Comparison of ENCODE assay signal across 15 cellular contexts in genomic region chr5:148336704-148337435, GRCh38. TPM values are rescaled to one million over a fixed set of nuclear protein-coding genes. Genes with fewer than 3 reads are reported as not detected.
DNase-seq lines count a peak whose midpoint lies in the region; ATAC-seq, FAIRE-seq and TF ChIP-seq lines count a peak whose summit lies in the region.
"Had no signal": no experiment of that assay in that cellular context is flagged by ENCODE, and none has a peak within 500 bp of the region (broad histone marks: within the 10 kb centered on the region; RNA-seq: fewer than 3 reads in every experiment).

No MANE protein-coding gene starts in this region.

- no peak overlapping the region for H2AFZ ChIP-seq in keratinocyte (ENCODE audit: control insufficient read depth, low read length)

- H3K9me3 ChIP-seq in keratinocyte (ENCODE audit: control insufficient read depth, low read depth, low read length) = no peaks in the 10 kb centered on the region
- H3K9me3 ChIP-seq: right atrium auricular region, testis had no signal

- H3K36me3 ChIP-seq in keratinocyte (ENCODE audit: control insufficient read depth in 2 of 2, extremely low read depth in 1 of 2, insufficient read depth in 2 of 2, low read length in 2 of 2) = no peaks in the 10 kb centered on the region
- H3K36me3 ChIP-seq: right atrium auricular region had no signal

- H3K9me1 ChIP-seq in keratinocyte (ENCODE audit: control insufficient read depth, extremely low read depth, insufficient read depth, low read length) = no peaks in the 10 kb centered on the region

- H3K4me2 ChIP-seq in keratinocyte (ENCODE audit: control insufficient read depth, extremely low read depth, insufficient read depth, low read depth, low read length) = peak overlapping the region; percentile 11

- H3K9ac ChIP-seq in keratinocyte (ENCODE audit: control insufficient read depth, extremely low read depth, insufficient read depth, low read length) = no peak overlapping the region

- no peaks in the 10 kb centered on the region for H3K27me3 ChIP-seq in keratinocyte (ENCODE audit: control insufficient read depth, extremely low read depth, insufficient read depth, low read length)
- H3K27me3 ChIP-seq: right atrium auricular region, testis had no signal

- no peaks in the 10 kb centered on the region for H3K79me2 ChIP-seq in keratinocyte (ENCODE audit: control insufficient read depth, insufficient read depth, low read length)

- no peak for TF ChIP-seq CTCF in keratinocyte (optimal IDR thresholded peaks at IDR 0.05 in 1 of 3, IDR thresholded peaks at IDR 0.05 in 1 of 3, conservative IDR thresholded peaks at IDR 0.05 in 1 of 3; ENCODE audit: extremely low read depth in 1 of 3, insufficient read depth in 2 of 3, low read length in 3 of 3)

- no peak overlapping the region for H3K4me3 ChIP-seq in keratinocyte (ENCODE audit: control insufficient read depth in 2 of 3, extremely low read depth in 1 of 3, insufficient read depth in 2 of 3, low read depth in 1 of 3, low read length in 3 of 3)
- H3K4me3 ChIP-seq: right atrium auricular region, testis had no signal

- H4K20me1 ChIP-seq in keratinocyte (ENCODE audit: control insufficient read depth, extremely low read depth, insufficient read depth, low read length) = no peaks in the 10 kb centered on the region

- DNase-seq in MV-4-11 (lab: John Stamatoyannopoulos, UW) = peak; percentile 90
- no peak for DNase-seq in keratinocyte (ENCODE audit: low read depth, low spot score)
- DNase-seq in NCI-H446 (lab: John Stamatoyannopoulos, UW) = no peak
- no peak for DNase-seq in substantia nigra (lab: John Stamatoyannopoulos, UW)
- DNase-seq in GM19238 (ENCODE audit: insufficient read length, low spot score) = no peak
- DNase-seq in kidney glomerular epithelial cell (lab: John Stamatoyannopoulos, UW) = no peak
- DNase-seq: activated CD8-positive, alpha-beta memory T cell treated with anti-CD3 and anti-CD28 coated beads, Interleukin-2, amount 50 U/mL, for 48 hours; anterior cingulate cortex; NCI-H2029; testis had no signal

- H3K27ac ChIP-seq in keratinocyte (ENCODE audit: control insufficient read depth, insufficient read depth, low read length) (no peak overlapping the region), substantia nigra (ENCODE audit: low read depth, low read length, poor library complexity, severe bottlenecking) (no peak overlapping the region)
- H3K27ac ChIP-seq: right atrium auricular region, RWPE1, testis had no signal

- FAIRE-seq in keratinocyte (lab: Jason Lieb, UNC) = peak; percentile 51

- dilution Hi-C loops in keratinocyte (cut with MboI; ENCODE audit: extremely low pct_ligation_motif_present, low sequenced_read_pairs) = no loop called here

- peaks cover 4% of the 10 kb centered on the region for H3K4me1 ChIP-seq in keratinocyte (ENCODE audit: control insufficient read depth, extremely low read depth, insufficient read depth, low read length)
- H3K4me1 ChIP-seq: right atrium auricular region, testis had no signal

- ATAC-seq in GM18861 (IDR thresholded peaks at IDR 0.05; ENCODE audit: unreplicated experiment) (peak; percentile 86), HG02759 (IDR thresholded peaks at IDR 0.05; ENCODE audit: unreplicated experiment) (peak; percentile 90)

RNA-seq across cellular contexts. Expression of gene SPINK9, which starts 1.5 kb away (rescaled TPM):
- not detected in 3 replicates for polyA plus RNA-seq in keratinocyte
- not detected for polyA plus RNA-seq in keratinocyte (2011; ENCODE audit: low read depth)
- polyA plus RNA-seq in keratinocyte (2011; cell fraction: cytosol; rRNA removed) = 0.19 TPM in 1 of 2 replicates, not detected in the other
- polyA plus RNA-seq in keratinocyte (2011; cell fraction: nucleus; rRNA removed) = not detected in 2 replicates
- polyA plus RNA-seq in keratinocyte (2012; ENCODE audit: low replicate concordance) = not detected in 2 replicates
- not detected in 3 replicates for polyA minus RNA-seq in keratinocyte
- polyA minus RNA-seq in keratinocyte (2011; cell fraction: cytosol; rRNA and poly(A)+ RNA removed) = not detected
- not detected in 2 replicates for polyA minus RNA-seq in keratinocyte (2011; cell fraction: nucleus; rRNA and poly(A)+ RNA removed)
- polyA plus RNA-seq: CD14-positive monocyte had no signal

RNA-seq across cellular contexts. Expression of gene SPINK7, which starts 24.6 kb away (rescaled TPM):
- 0.87 to 19.5 TPM (median 0.93 TPM) in 3 replicates for polyA plus RNA-seq in keratinocyte
- polyA plus RNA-seq in keratinocyte (2011; ENCODE audit: low read depth) = 0.42 TPM
- 0.31 and 2.2 TPM in 2 replicates for polyA plus RNA-seq in keratinocyte (2011; cell fraction: cytosol; rRNA removed)
- 0.37 and 1.8 TPM in 2 replicates for polyA plus RNA-seq in keratinocyte (2011; cell fraction: nucleus; rRNA removed)
- 0.57 and 15.7 TPM in 2 replicates for polyA plus RNA-seq in keratinocyte (2012; ENCODE audit: low replicate concordance)
- 6.2 TPM in 1 of 3 replicates, not detected in the others for polyA minus RNA-seq in keratinocyte
- polyA minus RNA-seq in keratinocyte (2011; cell fraction: cytosol; rRNA and poly(A)+ RNA removed) = not detected
- not detected in 2 replicates for polyA minus RNA-seq in keratinocyte (2011; cell fraction: nucleus; rRNA and poly(A)+ RNA removed)
- polyA plus RNA-seq: CD14-positive monocyte had no signal

RNA-seq across cellular contexts. Expression of gene FBXO38, which starts 46.9 kb away (rescaled TPM):
- polyA plus RNA-seq in keratinocyte = 15.8 to 30.4 TPM (median 26.8 TPM) in 3 replicates
- 45.5 TPM for polyA plus RNA-seq in keratinocyte (2011; ENCODE audit: low read depth)
- 12.9 and 25.9 TPM in 2 replicates for polyA plus RNA-seq in keratinocyte (2011; cell fraction: cytosol; rRNA removed)
- 69.2 and 73.7 TPM in 2 replicates for polyA plus RNA-seq in keratinocyte (2011; cell fraction: nucleus; rRNA removed)
- 13.4 and 20.4 TPM in 2 replicates for polyA plus RNA-seq in keratinocyte (2012; ENCODE audit: low replicate concordance)
- 9.5 to 86.7 TPM (median 84.0 TPM) in 3 replicates for polyA minus RNA-seq in keratinocyte
- polyA minus RNA-seq in keratinocyte (2011; cell fraction: cytosol; rRNA and poly(A)+ RNA removed) = 27.6 TPM
- 78.3 and 159 TPM in 2 replicates for polyA minus RNA-seq in keratinocyte (2011; cell fraction: nucleus; rRNA and poly(A)+ RNA removed)
